Comparison of ENCODE assay signal across 13 cellular contexts in the genomic region with DNA sequence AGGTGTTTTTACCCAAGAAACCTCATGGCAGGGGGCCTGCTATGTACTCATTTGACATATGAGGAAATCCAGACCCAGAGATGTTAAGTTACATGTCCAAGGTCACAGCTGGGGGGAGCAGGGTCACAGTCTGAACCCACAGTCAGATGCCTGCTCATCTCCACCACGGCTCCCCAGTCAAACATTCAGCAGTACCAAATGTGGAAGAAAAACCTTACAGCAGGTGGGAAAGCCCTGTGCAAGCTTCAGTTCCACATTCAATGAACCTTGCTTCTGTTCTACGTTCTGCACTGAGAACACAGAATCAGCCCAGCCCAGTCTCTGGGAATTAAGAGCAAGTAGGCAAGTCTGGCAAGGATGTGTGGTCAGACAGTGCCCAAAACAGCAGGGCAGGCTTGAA. TPM values are rescaled to one million over a fixed set of nuclear protein-coding genes. Genes with fewer than 3 reads are reported as not detected.
DNase-seq lines count a peak whose midpoint lies in the region; ATAC-seq and TF ChIP-seq lines count a peak whose summit lies in the region.
"Had no signal": no experiment of that assay in that cellular context is flagged by ENCODE, and none has a peak within 500 bp of the region (broad histone marks: within the 10 kb centered on the region; RNA-seq: fewer than 3 reads in every experiment).

No MANE protein-coding gene starts in this region.

- H3K4me1 ChIP-seq in Karpas-422 (ENCODE audit: low read length) (peaks cover 23% of the 10 kb centered on the region), endodermal cell (ENCODE audit: control insufficient read depth, insufficient read depth, low read length) (peaks cover 33% of the 10 kb centered on the region)

- no peaks in the 10 kb centered on the region for H3K27me3 ChIP-seq in Karpas-422 (ENCODE audit: low read length)
- no peaks in the 10 kb centered on the region for H3K27me3 ChIP-seq in endodermal cell (ENCODE audit: control insufficient read depth, insufficient read depth, low read length, poor library complexity, severe bottlenecking)

- peaks cover 6% of the 10 kb centered on the region for H3K36me3 Mint-ChIP-seq in endodermal cell (ENCODE audit: low read depth)

- peaks cover 21% of the 10 kb centered on the region for H4K20me1 ChIP-seq in Karpas-422 (ENCODE audit: insufficient read depth, low read depth, low read length)

- H3K79me2 ChIP-seq in Karpas-422 (ENCODE audit: low read length) = peaks cover 67% of the 10 kb centered on the region

- WGBS in endodermal cell (ENCODE audit: insufficient coverage in 1 of 2, insufficient read length in 1 of 2), 2 experiments = 97 to 100% methylated on average over 2 of the region's 2 CpGs

- H3K27ac ChIP-seq in Karpas-422 (ENCODE audit: low read length) = peak overlapping the region; percentile 34
- no peak overlapping the region for H3K27ac ChIP-seq in endodermal cell (ENCODE audit: low read depth, low read length)
- H3K27ac ChIP-seq: epithelial cell of prostate, GM23248 had no signal

- no peak overlapping the region for H3K4me3 ChIP-seq in Karpas-422 (ENCODE audit: low read length)
- no peak overlapping the region for H3K4me3 ChIP-seq in endodermal cell (ENCODE audit: low read length)
- H3K4me3 ChIP-seq: GM23248 had no signal

- no peaks in the 10 kb centered on the region for H3K9me2 ChIP-seq in Karpas-422 (replicated peaks; ENCODE audit: insufficient read depth, low read length)

- ATAC-seq in GM18511 (IDR thresholded peaks at IDR 0.05; ENCODE audit: unreplicated experiment) (peak; percentile 73), GM21528 (IDR thresholded peaks at IDR 0.05; ENCODE audit: low FRiP score, unreplicated experiment) (peak; percentile 50)
- ATAC-seq: naive thymus-derived CD4-positive, alpha-beta T cell had no signal

- no peak overlapping the region for H3K4me3 Mint-ChIP-seq in endodermal cell

- H3K4me2 ChIP-seq in Karpas-422 (ENCODE audit: low read depth, low read length, poor library complexity, severe bottlenecking) = no peak overlapping the region

- H3K9me3 ChIP-seq in Karpas-422 (ENCODE audit: low read length) (no peaks in the 10 kb centered on the region), endodermal cell (ENCODE audit: control insufficient read depth, low read length) (no peaks in the 10 kb centered on the region)

- no peak for TF ChIP-seq CTCF in endodermal cell (conservative IDR thresholded peaks at IDR 0.05)

- H3K9me3 Mint-ChIP-seq in endodermal cell = no peaks in the 10 kb centered on the region
- H3K9me3 Mint-ChIP-seq: naive thymus-derived CD4-positive, alpha-beta T cell had no signal

- H3K9ac ChIP-seq in Karpas-422 (ENCODE audit: low read length) (peak overlapping the region; percentile 13; the same call in 1 of the 2 replicates), endodermal cell (ENCODE audit: extremely low read depth, low read length, poor library complexity, severe bottlenecking) (no peak overlapping the region)
- H3K9ac ChIP-seq: GM23248 had no signal

- H3K27ac Mint-ChIP-seq in endodermal cell = peak overlapping the region; percentile 13

- no peaks in the 10 kb centered on the region for H3K27me3 Mint-ChIP-seq in endodermal cell (ENCODE audit: insufficient read depth)
- H3K27me3 Mint-ChIP-seq: naive thymus-derived CD4-positive, alpha-beta T cell had no signal

- H3K36me3 ChIP-seq in Karpas-422 (ENCODE audit: insufficient read depth, low read length) = no peaks in the 10 kb centered on the region
- no peaks in the 10 kb centered on the region for H3K36me3 ChIP-seq in endodermal cell (ENCODE audit: control insufficient read depth, insufficient read depth, low read length)

- H2AFZ ChIP-seq in Karpas-422 (ENCODE audit: low read length) = no peak overlapping the region
- H2AFZ ChIP-seq: GM23248 had no signal

- DNase-seq in Karpas-422 (no peak), endodermal cell (no peak), GF-D8 (lab: John Stamatoyannopoulos, UW) (no peak), NCI-H1694 (lab: John Stamatoyannopoulos, UW) (no peak), DMS53 treated with DMSO at 0.1 percent for 48 hours (lab: John Stamatoyannopoulos, UW; ENCODE audit: unreplicated experiment) (no peak)
- DNase-seq: activated naive CD4-positive, alpha-beta T cell treated with Interleukin-2 at 50 U/mL for 16 hours; naive thymus-derived CD4-positive, alpha-beta T cell; NCI-H446 treated with DMSO at 0.1 percent for 48 hours; stimulated activated CD4-positive, alpha-beta T cell treated with anti-CD3 and anti-CD28 coated beads, Interleukin-1b, Interleukin-23, amount 100 ng/mL, for 48 hours had no signal

- H3K4me1 Mint-ChIP-seq in endodermal cell = peaks cover 54% of the 10 kb centered on the region

RNA-seq across cellular contexts. Expression of a gene that starts 35.2 kb away (rescaled TPM):
- 26.7 and 35.4 TPM in 2 replicates for total RNA-seq in Karpas-422 (2014; rRNA removed; shearing (Covaris generic); ENCODE audit: low replicate concordance)
- total RNA-seq in endodermal cell = 10 to 100 TPM; 29.1 to 39.6 TPM
- 35.6 TPM for polyA plus RNA-seq in endodermal cell (2013, experiment 1 of 2)
- 29.0 TPM for polyA plus RNA-seq in endodermal cell (2013, experiment 2 of 2)

RNA-seq across cellular contexts. Expression of a gene that starts 54.4 kb away (rescaled TPM):
- 67.1 and 76.4 TPM in 2 replicates for total RNA-seq in Karpas-422 (2014; rRNA removed; shearing (Covaris generic); ENCODE audit: low replicate concordance)
- 10 to 100 TPM; 59.1 to 74.7 TPM for total RNA-seq in endodermal cell
- polyA plus RNA-seq in endodermal cell (2013, experiment 1 of 2) = 96.3 TPM
- polyA plus RNA-seq in endodermal cell (2013, experiment 2 of 2) = 78.8 TPM
